ENCODE assay signal across 8 cellular contexts in the genomic region with DNA sequence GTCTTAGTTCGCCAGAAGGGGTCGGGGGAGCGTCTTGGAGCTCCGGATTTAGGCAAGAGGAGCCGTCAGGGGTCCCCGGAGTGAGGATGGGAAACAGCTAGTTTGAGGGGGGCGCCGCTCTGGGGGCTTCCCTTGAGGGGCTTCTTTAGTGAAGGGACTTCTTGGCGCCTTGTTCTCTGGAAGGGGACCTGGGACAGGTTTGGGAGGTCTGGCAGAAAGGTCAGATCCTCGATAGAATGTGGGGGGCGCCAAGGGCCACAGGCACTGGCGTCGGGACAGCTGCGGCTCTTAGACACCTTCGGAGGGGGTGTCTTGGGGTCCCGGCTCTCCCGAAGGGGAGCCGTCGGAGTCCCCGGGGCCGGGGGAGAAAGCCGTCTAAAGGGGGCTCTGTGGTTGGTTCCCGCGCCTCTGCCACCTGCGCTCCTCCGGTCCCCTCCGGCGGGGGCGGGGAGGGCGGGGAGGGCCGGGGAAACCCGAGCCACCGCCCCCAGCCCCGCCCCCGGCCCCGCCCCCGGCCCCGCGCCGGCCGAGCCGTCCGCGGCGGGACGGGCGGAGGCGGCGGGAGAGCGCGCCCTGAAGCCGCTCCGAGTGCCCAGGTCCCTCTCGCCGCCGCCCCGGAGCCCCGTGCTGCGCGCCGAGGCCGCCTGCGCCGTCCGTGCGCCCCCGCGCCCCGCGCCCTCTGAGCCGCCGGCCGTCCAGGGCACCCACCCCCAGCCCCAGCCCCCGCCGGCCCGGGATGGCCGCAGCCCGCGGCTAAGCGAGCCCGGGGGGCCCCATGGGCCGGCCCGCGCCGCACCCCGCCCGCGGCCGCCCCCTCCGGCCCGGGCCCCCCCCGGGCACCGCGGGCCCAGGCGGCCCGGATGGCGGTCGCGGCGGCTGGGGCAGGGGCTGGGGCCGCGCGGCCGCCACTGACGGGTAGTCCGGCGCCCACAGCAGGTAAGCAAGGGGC.
DNase-seq lines count a peak whose midpoint lies in the region; ATAC-seq lines count a peak whose summit lies in the region.

A gene with protein sequence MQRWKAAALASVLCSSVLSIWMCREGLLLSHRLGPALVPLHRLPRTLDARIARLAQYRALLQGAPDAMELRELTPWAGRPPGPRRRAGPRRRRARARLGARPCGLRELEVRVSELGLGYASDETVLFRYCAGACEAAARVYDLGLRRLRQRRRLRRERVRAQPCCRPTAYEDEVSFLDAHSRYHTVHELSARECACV (plus strand): TSS at position 552 of the 949 bp plus-strand sequence. CDS start 19,099 bp downstream, outside the sequence.

- H3K4me3 Mint-ChIP-seq in activated naive CD4-positive, alpha-beta T cell treated with anti-CD3 and anti-CD28 coated beads, Interleukin-2, amount 50 U/mL, for 24 hours: peak within 1 kb of the TSS; percentile 74

- no peaks in the 10 kb centered on the region for H3K9me3 ChIP-seq in iPS-18c (ENCODE audit: control insufficient read depth, insufficient read depth, low read length)

- H3K4me3 ChIP-seq in iPS-18c (ENCODE audit: insufficient read depth, low read depth, low read length): peak within 1 kb of the TSS; percentile 49

- H3K36me3 Mint-ChIP-seq in activated naive CD4-positive, alpha-beta T cell treated with anti-CD3 and anti-CD28 coated beads, Interleukin-2, amount 50 U/mL, for 24 hours: no peaks in the 10 kb centered on the region

- H3K27me3 Mint-ChIP-seq in activated naive CD4-positive, alpha-beta T cell treated with anti-CD3 and anti-CD28 coated beads, Interleukin-2, amount 50 U/mL, for 24 hours: peaks cover 3% of the 10 kb centered on the region

- no peaks in the 10 kb centered on the region for H3K9me3 Mint-ChIP-seq in activated naive CD4-positive, alpha-beta T cell treated with anti-CD3 and anti-CD28 coated beads, Interleukin-2, amount 50 U/mL, for 24 hours

- peaks cover 18% of the 10 kb centered on the region for H3K4me1 Mint-ChIP-seq in activated naive CD4-positive, alpha-beta T cell treated with anti-CD3 and anti-CD28 coated beads, Interleukin-2, amount 50 U/mL, for 24 hours

- DNase-seq in GM19238 (ENCODE audit: insufficient read length, low spot score) (peak; percentile 68), OCI-M1 (lab: John Stamatoyannopoulos, UW) (peak; percentile 13)
- peak; percentile 17 to 55 for DNase-seq in stimulated activated CD8-positive, alpha-beta memory T cell treated with anti-CD3 and anti-CD28 coated beads, Interleukin-7, amount 100 ng/mL, for 4 hours (ENCODE audit: low read depth in 2 of 2)

- no peak for ATAC-seq in GM21423 (IDR thresholded peaks at IDR 0.05; ENCODE audit: unreplicated experiment)
- no peak for ATAC-seq in GM19397 (IDR thresholded peaks at IDR 0.05; ENCODE audit: unreplicated experiment)
- no peak for ATAC-seq in GM19452 (IDR thresholded peaks at IDR 0.05; ENCODE audit: unreplicated experiment)

- H3K27ac Mint-ChIP-seq in activated naive CD4-positive, alpha-beta T cell treated with anti-CD3 and anti-CD28 coated beads, Interleukin-2, amount 50 U/mL, for 24 hours: peak within 1 kb of the TSS; percentile 84

Comparison
In these comparisons a context has a peak if more than half of its experiments do, and no peak if none do; other contexts are left out.
1. DNase-seq: peak in every context shown above with its lines; median percentile 68 in GM19238; 36 in stimulated activated CD8-positive, alpha-beta memory T cell treated with anti-CD3 and anti-CD28 coated beads, Interleukin-7, amount 100 ng/mL, for 4 hours; 13 in OCI-M1.